ENCODE assay signal across 1 cellular context in the genomic region with DNA sequence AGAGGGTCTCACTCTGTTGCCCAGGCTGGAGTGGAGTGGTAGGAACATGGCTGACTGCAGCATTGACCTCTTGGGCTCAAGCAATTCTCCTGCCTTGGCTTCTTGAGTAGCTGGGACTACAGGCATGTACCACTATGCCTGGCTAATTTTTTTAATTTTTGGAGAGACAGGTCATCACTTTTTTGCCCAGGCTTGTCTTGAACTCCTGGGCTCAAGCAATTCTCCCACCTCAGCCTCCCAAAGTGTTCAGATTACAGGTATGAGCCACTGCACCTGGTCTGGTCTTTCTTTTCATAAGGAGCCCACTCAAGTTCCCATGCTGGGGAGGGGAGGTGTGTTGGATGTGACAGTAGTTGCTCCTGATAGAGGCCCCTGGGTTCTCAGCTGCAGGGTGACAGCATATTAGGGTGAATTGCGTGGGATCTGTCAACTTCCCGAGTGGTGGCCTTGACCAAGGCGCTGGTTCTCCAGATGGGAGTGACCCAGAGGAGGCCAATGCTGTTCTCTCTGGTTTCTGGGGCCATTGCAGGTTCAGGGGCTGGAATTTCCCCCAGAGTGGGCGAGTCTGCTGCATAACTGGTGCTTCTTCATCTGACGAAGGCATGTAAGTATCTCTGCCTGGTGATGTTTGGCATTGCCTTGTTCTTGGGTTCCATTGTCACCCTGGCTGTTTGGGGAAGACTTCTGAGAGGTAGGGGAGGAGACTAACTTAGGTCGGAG.
TF ChIP-seq lines count a peak whose summit lies in the region.

No MANE protein-coding gene starts in this region.

TF ChIP-seq in H1, 55 proteins besides CTCF, POLR2A, EP300 and RAD21 (continued from another document):
- TF ChIP-seq, protein P1, sequence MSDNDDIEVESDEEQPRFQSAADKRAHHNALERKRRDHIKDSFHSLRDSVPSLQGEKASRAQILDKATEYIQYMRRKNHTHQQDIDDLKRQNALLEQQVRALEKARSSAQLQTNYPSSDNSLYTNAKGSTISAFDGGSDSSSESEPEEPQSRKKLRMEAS (IDR thresholded peaks at IDR 0.05), result no peak
